In the genomic region with DNA sequence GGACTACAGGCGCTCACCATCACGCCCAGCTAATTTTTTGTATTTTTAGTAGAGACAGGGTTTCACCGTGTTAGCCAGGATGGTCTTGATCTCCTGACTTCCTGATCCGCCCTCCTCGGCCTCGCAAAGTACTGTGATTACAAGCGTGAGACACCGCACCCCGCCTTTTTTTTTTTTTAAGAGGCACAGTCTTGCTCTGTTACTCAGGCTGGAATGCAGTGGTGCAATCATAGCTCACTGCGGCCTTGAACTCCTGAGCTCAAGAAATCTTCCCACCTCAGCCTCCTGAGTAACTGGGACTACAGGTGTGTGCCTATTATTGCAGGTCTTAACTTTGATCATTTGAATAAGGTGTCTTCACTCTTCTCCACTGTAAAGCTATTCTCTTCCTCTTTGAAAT, we compare ENCODE assay signal across 1 cellular context.
TF ChIP-seq lines count a peak whose summit lies in the region.

No MANE protein-coding gene starts in this region.

TF ChIP-seq in HCT116, 20 proteins besides CTCF, POLR2A, EP300 and RAD21:
- TF ChIP-seq, protein P1, sequence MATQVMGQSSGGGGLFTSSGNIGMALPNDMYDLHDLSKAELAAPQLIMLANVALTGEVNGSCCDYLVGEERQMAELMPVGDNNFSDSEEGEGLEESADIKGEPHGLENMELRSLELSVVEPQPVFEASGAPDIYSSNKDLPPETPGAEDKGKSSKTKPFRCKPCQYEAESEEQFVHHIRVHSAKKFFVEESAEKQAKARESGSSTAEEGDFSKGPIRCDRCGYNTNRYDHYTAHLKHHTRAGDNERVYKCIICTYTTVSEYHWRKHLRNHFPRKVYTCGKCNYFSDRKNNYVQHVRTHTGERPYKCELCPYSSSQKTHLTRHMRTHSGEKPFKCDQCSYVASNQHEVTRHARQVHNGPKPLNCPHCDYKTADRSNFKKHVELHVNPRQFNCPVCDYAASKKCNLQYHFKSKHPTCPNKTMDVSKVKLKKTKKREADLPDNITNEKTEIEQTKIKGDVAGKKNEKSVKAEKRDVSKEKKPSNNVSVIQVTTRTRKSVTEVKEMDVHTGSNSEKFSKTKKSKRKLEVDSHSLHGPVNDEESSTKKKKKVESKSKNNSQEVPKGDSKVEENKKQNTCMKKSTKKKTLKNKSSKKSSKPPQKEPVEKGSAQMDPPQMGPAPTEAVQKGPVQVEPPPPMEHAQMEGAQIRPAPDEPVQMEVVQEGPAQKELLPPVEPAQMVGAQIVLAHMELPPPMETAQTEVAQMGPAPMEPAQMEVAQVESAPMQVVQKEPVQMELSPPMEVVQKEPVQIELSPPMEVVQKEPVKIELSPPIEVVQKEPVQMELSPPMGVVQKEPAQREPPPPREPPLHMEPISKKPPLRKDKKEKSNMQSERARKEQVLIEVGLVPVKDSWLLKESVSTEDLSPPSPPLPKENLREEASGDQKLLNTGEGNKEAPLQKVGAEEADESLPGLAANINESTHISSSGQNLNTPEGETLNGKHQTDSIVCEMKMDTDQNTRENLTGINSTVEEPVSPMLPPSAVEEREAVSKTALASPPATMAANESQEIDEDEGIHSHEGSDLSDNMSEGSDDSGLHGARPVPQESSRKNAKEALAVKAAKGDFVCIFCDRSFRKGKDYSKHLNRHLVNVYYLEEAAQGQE (IDR thresholded peaks at IDR 0.05; ENCODE audit: low read depth), result no peak
- peak; percentile 26; the same call in 1 of the 2 replicates for TF ChIP-seq CBX3 (IDR thresholded peaks at IDR 0.05; ENCODE audit: low read depth)
TF ChIP-seq in HCT116: peak in this region for 1.
